Comparison of ENCODE assay signal across 19 cellular contexts in genomic region chr2:95267458-95268207, GRCh38. TPM values are rescaled to one million over a fixed set of nuclear protein-coding genes. Genes with fewer than 3 reads are reported as not detected.
DNase-seq lines count a peak whose midpoint lies in the region; ATAC-seq, FAIRE-seq and TF ChIP-seq lines count a peak whose summit lies in the region.
"Had no signal": no experiment of that assay in that cellular context is flagged by ENCODE, and none has a peak within 500 bp of the region (broad histone marks: within the 10 kb centered on the region; RNA-seq: fewer than 3 reads in every experiment).

No MANE protein-coding gene starts in this region.

- DNase-seq in activated CD4-positive, CD25-positive, alpha-beta regulatory T cell treated with anti-CD3 and anti-CD28 coated beads, Interleukin-2, amount 50 U/mL, for 72 hours, result peak; percentile 9
- peak; percentile 2 for DNase-seq in activated T-helper 2 cell treated with anti-CD3 and anti-CD28 coated beads, Interferon-gamma antibody, Interleukin-2, Interleukin-4, amounts not matched to agents 10 μg/mL and 5 μg/mL and 100 μg/mL, durations not matched to agents 14 hours and 24 hours and 36 hours (ENCODE audit: low spot score)
- DNase-seq in kidney (peak; percentile 32), retinal pigment epithelial cell (ENCODE audit: low read depth) (peak; percentile 36), T-helper 9 cell (no peak), coronary artery (ENCODE audit: low spot score) (no peak)
- DNase-seq in T-helper 2 cell treated with Interferon-gamma antibody and Interleukin-4, amounts not matched to agents 5 μg/mL and 100 μg/mL, for 36 hours (ENCODE audit: low spot score), result no peak
- DNase-seq: activated CD4-positive, alpha-beta T cell treated with anti-CD3 and anti-CD28 coated beads, Interleukin-2, amount 50 U/mL, for 1 hour; activated gamma-delta T cell; naive thymus-derived CD4-positive, alpha-beta T cell; NCI-H1436 treated with DMSO at 0.1 percent for 48 hours; NCI-H524; stimulated activated naive CD8-positive, alpha-beta T cell treated with anti-CD3 and anti-CD28 coated beads, Interleukin-15, amount 100 ng/mL, for 72 hours had no signal

- H3K9me3 ChIP-seq in kidney (ENCODE audit: control insufficient read depth in 1 of 2, low read length in 2 of 2), result no peaks in the 10 kb centered on the region

- no peak overlapping the region for H3K4me3 Mint-ChIP-seq in activated T-helper 2 cell treated with anti-CD3 and anti-CD28 coated beads, Interferon-gamma antibody, Interleukin-2, Interleukin-4, amounts not matched to agents 10 μg/mL and 5 μg/mL and 100 μg/mL, durations not matched to agents 14 hours and 24 hours and 36 hours (ENCODE audit: low read depth)
- no peak overlapping the region for H3K4me3 Mint-ChIP-seq in T-helper 2 cell treated with Interferon-gamma antibody and Interleukin-4, amounts not matched to agents 5 μg/mL and 100 μg/mL, for 36 hours
- H3K4me3 Mint-ChIP-seq: CD4-positive, alpha-beta T cell; IgD-negative memory B cell; naive thymus-derived CD4-positive, alpha-beta T cell; stimulated activated naive CD8-positive, alpha-beta T cell treated with anti-CD3 and anti-CD28 coated beads, Interleukin-15, amount 100 ng/mL, for 72 hours had no signal

- H3K27ac Mint-ChIP-seq in activated T-helper 2 cell treated with anti-CD3 and anti-CD28 coated beads, Interferon-gamma antibody, Interleukin-2, Interleukin-4, amounts not matched to agents 10 μg/mL and 5 μg/mL and 100 μg/mL, durations not matched to agents 14 hours and 24 hours and 36 hours, result no peak overlapping the region
- H3K27ac Mint-ChIP-seq in T-helper 2 cell treated with Interferon-gamma antibody and Interleukin-4, amounts not matched to agents 5 μg/mL and 100 μg/mL, for 36 hours, result no peak overlapping the region
- H3K27ac Mint-ChIP-seq: CD4-positive, alpha-beta T cell; IgD-negative memory B cell; naive thymus-derived CD4-positive, alpha-beta T cell had no signal

- H3K27ac ChIP-seq in kidney (ENCODE audit: low read depth in 2 of 2, low read length in 2 of 2) (no peak overlapping the region), coronary artery (no peak overlapping the region)
- H3K27ac ChIP-seq: A549 had no signal

- no peaks in the 10 kb centered on the region for H3K36me3 Mint-ChIP-seq in activated T-helper 2 cell treated with anti-CD3 and anti-CD28 coated beads, Interferon-gamma antibody, Interleukin-2, Interleukin-4, amounts not matched to agents 10 μg/mL and 5 μg/mL and 100 μg/mL, durations not matched to agents 14 hours and 24 hours and 36 hours (ENCODE audit: low read depth)
- H3K36me3 Mint-ChIP-seq in T-helper 2 cell treated with Interferon-gamma antibody and Interleukin-4, amounts not matched to agents 5 μg/mL and 100 μg/mL, for 36 hours (ENCODE audit: low read depth), result no peaks in the 10 kb centered on the region
- H3K36me3 Mint-ChIP-seq: naive thymus-derived CD4-positive, alpha-beta T cell had no signal

- intact Hi-C loops in activated T-helper 2 cell treated with anti-CD3 and anti-CD28 coated beads, Interferon-gamma antibody, Interleukin-2, Interleukin-4, amounts not matched to agents 10 μg/mL and 5 μg/mL and 100 μg/mL, durations not matched to agents 14 hours and 24 hours and 36 hours (cut with micrococcal nuclease), result no loop called here
- intact Hi-C loops in kidney (cut with DNase I), result no loop called here

- no peak for TF ChIP-seq CTCF in kidney (IDR thresholded peaks at IDR 0.05; ENCODE audit: borderline replicate concordance, extremely low read depth, insufficient read depth)
- TF ChIP-seq CTCF in retinal pigment epithelial cell (conservative IDR thresholded peaks at IDR 0.05; ENCODE audit: low read depth, low read length), result no peak
- no peak for TF ChIP-seq CTCF in coronary artery (IDR thresholded peaks at IDR 0.05)

- H3K27me3 Mint-ChIP-seq in activated T-helper 2 cell treated with anti-CD3 and anti-CD28 coated beads, Interferon-gamma antibody, Interleukin-2, Interleukin-4, amounts not matched to agents 10 μg/mL and 5 μg/mL and 100 μg/mL, durations not matched to agents 14 hours and 24 hours and 36 hours (ENCODE audit: low read depth), result no peaks in the 10 kb centered on the region
- H3K27me3 Mint-ChIP-seq in T-helper 2 cell treated with Interferon-gamma antibody and Interleukin-4, amounts not matched to agents 5 μg/mL and 100 μg/mL, for 36 hours (ENCODE audit: low read depth), result no peaks in the 10 kb centered on the region
- H3K27me3 Mint-ChIP-seq: stimulated activated naive CD8-positive, alpha-beta T cell treated with anti-CD3 and anti-CD28 coated beads, Interleukin-15, amount 100 ng/mL, for 72 hours had no signal

- H3K4me1 Mint-ChIP-seq in activated T-helper 2 cell treated with anti-CD3 and anti-CD28 coated beads, Interferon-gamma antibody, Interleukin-2, Interleukin-4, amounts not matched to agents 10 μg/mL and 5 μg/mL and 100 μg/mL, durations not matched to agents 14 hours and 24 hours and 36 hours (ENCODE audit: low read depth), result no peaks in the 10 kb centered on the region
- no peaks in the 10 kb centered on the region for H3K4me1 Mint-ChIP-seq in T-helper 2 cell treated with Interferon-gamma antibody and Interleukin-4, amounts not matched to agents 5 μg/mL and 100 μg/mL, for 36 hours (ENCODE audit: low read depth)
- H3K4me1 Mint-ChIP-seq: IgD-negative memory B cell; naive thymus-derived CD4-positive, alpha-beta T cell; stimulated activated naive CD8-positive, alpha-beta T cell treated with anti-CD3 and anti-CD28 coated beads, Interleukin-15, amount 100 ng/mL, for 72 hours had no signal

- no peaks in the 10 kb centered on the region for H3K9me3 Mint-ChIP-seq in activated T-helper 2 cell treated with anti-CD3 and anti-CD28 coated beads, Interferon-gamma antibody, Interleukin-2, Interleukin-4, amounts not matched to agents 10 μg/mL and 5 μg/mL and 100 μg/mL, durations not matched to agents 14 hours and 24 hours and 36 hours
- no peaks in the 10 kb centered on the region for H3K9me3 Mint-ChIP-seq in T-helper 2 cell treated with Interferon-gamma antibody and Interleukin-4, amounts not matched to agents 5 μg/mL and 100 μg/mL, for 36 hours
- H3K9me3 Mint-ChIP-seq: CD4-positive, alpha-beta T cell; naive thymus-derived CD4-positive, alpha-beta T cell; stimulated activated naive CD8-positive, alpha-beta T cell treated with anti-CD3 and anti-CD28 coated beads, Interleukin-15, amount 100 ng/mL, for 72 hours had no signal

- no peaks in the 10 kb centered on the region for H3K4me1 ChIP-seq in kidney (ENCODE audit: control insufficient read depth in 1 of 2, insufficient read depth in 1 of 2, low read depth in 1 of 2, low read length in 2 of 2)
- H3K4me1 ChIP-seq: A549 had no signal

- FAIRE-seq in kidney (lab: Jason Lieb, UNC), result no peak
- FAIRE-seq: A549, endometrium had no signal

- H3K9ac ChIP-seq in kidney (ENCODE audit: low read length in 2 of 2), result no peak overlapping the region

- H3K4me3 ChIP-seq in kidney (ENCODE audit: low read length in 2 of 2), result no peak overlapping the region
- no peak overlapping the region for H3K4me3 ChIP-seq in retinal pigment epithelial cell (ENCODE audit: low read length)
- H3K4me3 ChIP-seq in coronary artery, result no peak overlapping the region
- H3K4me3 ChIP-seq: A549 had no signal

- ATAC-seq in activated CD4-positive, CD25-positive, alpha-beta regulatory T cell treated with anti-CD3 and anti-CD28 coated beads, Interleukin-2, amount 50 U/mL, for 24 hours, result no peak
- ATAC-seq: A549; naive thymus-derived CD4-positive, alpha-beta T cell; stimulated activated naive CD8-positive, alpha-beta T cell treated with anti-CD3 and anti-CD28 coated beads, Interleukin-15, amount 100 ng/mL, for 72 hours had no signal

- no peaks in the 10 kb centered on the region for H3K36me3 ChIP-seq in kidney (ENCODE audit: control insufficient read depth in 1 of 2, insufficient read depth in 2 of 2, low read length in 2 of 2)

RNA-seq across cellular contexts. Expression of gene PROM2, which starts 6.6 kb away (rescaled TPM):
- 0.59 and 1.1 TPM in 2 replicates for total RNA-seq in activated T-helper 2 cell treated with anti-CD3 and anti-CD28 coated beads, Interferon-gamma antibody, Interleukin-2, Interleukin-4, amounts not matched to agents 10 μg/mL and 5 μg/mL and 100 μg/mL, durations not matched to agents 14 hours and 24 hours and 36 hours
- total RNA-seq in kidney, result 65.6 TPM
- polyA plus RNA-seq in kidney (ENCODE audit: insufficient read depth, low read depth, low replicate concordance), result 55.6 TPM
- polyA plus RNA-seq: IgD-negative memory B cell; naive thymus-derived CD4-positive, alpha-beta T cell had no signal

RNA-seq across cellular contexts. Expression of gene KCNIP3, which starts 29.5 kb away (rescaled TPM):
- total RNA-seq in activated T-helper 2 cell treated with anti-CD3 and anti-CD28 coated beads, Interferon-gamma antibody, Interleukin-2, Interleukin-4, amounts not matched to agents 10 μg/mL and 5 μg/mL and 100 μg/mL, durations not matched to agents 14 hours and 24 hours and 36 hours, result 0.21 and 0.39 TPM in 2 replicates
- total RNA-seq in kidney, result 27.6 TPM
- polyA plus RNA-seq in kidney (ENCODE audit: insufficient read depth, low read depth, low replicate concordance), result 14.8 TPM
- total RNA-seq: T-helper 2 cell treated with Interferon-gamma antibody and Interleukin-4, amounts not matched to agents 100 ng/mL and 5 ng/mL, for 36 hours had no signal
- polyA plus RNA-seq: IgD-negative memory B cell; naive thymus-derived CD4-positive, alpha-beta T cell had no signal

Comparison
In these comparisons a context has a peak if more than half of its experiments do, and no peak if none do; other contexts are left out.
1. DNase-seq: peak in activated CD4-positive, CD25-positive, alpha-beta regulatory T cell treated with anti-CD3 and anti-CD28 coated beads, Interleukin-2, amount 50 U/mL, for 72 hours (single experiment), activated T-helper 2 cell treated with anti-CD3 and anti-CD28 coated beads, Interferon-gamma antibody, Interleukin-2, Interleukin-4, amounts not matched to agents 10 μg/mL and 5 μg/mL and 100 μg/mL, durations not matched to agents 14 hours and 24 hours and 36 hours (single experiment), kidney (single experiment) and retinal pigment epithelial cell (single experiment); none in T-helper 9 cell (single experiment), coronary artery (single experiment) and T-helper 2 cell treated with Interferon-gamma antibody and Interleukin-4, amounts not matched to agents 5 μg/mL and 100 μg/mL, for 36 hours (single experiment).
2. RNA of gene PROM2, which starts 6.6 kb away (total RNA-seq): 65.6 TPM in kidney (single experiment); 0.59 to 1.1 TPM in activated T-helper 2 cell treated with anti-CD3 and anti-CD28 coated beads, Interferon-gamma antibody, Interleukin-2, Interleukin-4, amounts not matched to agents 10 μg/mL and 5 μg/mL and 100 μg/mL, durations not matched to agents 14 hours and 24 hours and 36 hours; every median in the first group is over 10 times any median in the second.
3. RNA of gene KCNIP3, which starts 29.5 kb away (total RNA-seq): 27.6 TPM in kidney (single experiment); 0.21 to 0.39 TPM in activated T-helper 2 cell treated with anti-CD3 and anti-CD28 coated beads, Interferon-gamma antibody, Interleukin-2, Interleukin-4, amounts not matched to agents 10 μg/mL and 5 μg/mL and 100 μg/mL, durations not matched to agents 14 hours and 24 hours and 36 hours; every median in the first group is over 10 times any median in the second.